13 cellular contexts compared by ENCODE assay signal in the genomic region with DNA sequence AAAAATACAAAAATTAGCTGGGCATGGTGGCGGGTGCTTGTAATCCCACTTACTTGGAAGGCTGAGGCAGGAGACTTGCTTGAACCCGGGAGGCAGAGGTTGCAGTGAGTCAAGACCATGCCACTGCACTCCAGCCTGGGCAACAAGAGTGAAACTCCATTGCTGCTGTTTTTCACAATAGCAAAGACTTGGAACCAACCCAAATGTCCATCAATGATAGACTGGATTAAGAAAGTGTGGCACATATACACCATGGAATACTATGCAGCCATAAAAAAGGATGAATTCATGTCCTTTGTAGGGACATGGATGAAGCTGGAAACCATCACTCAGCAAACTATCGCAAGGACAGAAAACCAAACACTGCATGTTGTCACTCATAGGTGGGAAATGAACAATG. TPM values are rescaled to one million over a fixed set of nuclear protein-coding genes. Genes with fewer than 3 reads are reported as not detected.
"Had no signal": no experiment of that assay in that cellular context is flagged by ENCODE, and none has a peak within 500 bp of the region (broad histone marks: within the 10 kb centered on the region; RNA-seq: fewer than 3 reads in every experiment).

No MANE protein-coding gene starts in this region.

RNA-seq across cellular contexts. Expression of a gene that starts 41.8 kb away (rescaled TPM):
- total RNA-seq: activated B cell treated with CpG ODN at 0.5 μM for 24 hours; activated CD4-positive, alpha-beta memory T cell treated with anti-CD3 and anti-CD28 coated beads for 36 hours; activated CD8-positive, alpha-beta memory T cell treated with anti-CD3 and anti-CD28 coated beads for 36 hours; activated CD8-positive, alpha-beta T cell treated with anti-CD3 and anti-CD28 coated beads for 36 hours; activated CD8-positive, alpha-beta T cell treated with anti-CD3 and anti-CD28 coated beads, Interleukin-2, amount 10 ng/mL, durations not matched to agents 7 days and 5 days; T-helper 1 cell treated with Interleukin-12 subunit alpha and Interleukin-12 subunit beta and Interleukin-4 antibody, amounts not matched to agents 30 ng/mL and 1 ng/mL, for 36 hours had no signal

RNA-seq across cellular contexts. Expression of a gene that starts 50.3 kb away (rescaled TPM):
- total RNA-seq: activated B cell treated with CpG ODN at 0.5 μM for 24 hours; activated CD4-positive, alpha-beta memory T cell treated with anti-CD3 and anti-CD28 coated beads for 36 hours; activated CD4-positive, alpha-beta memory T cell treated with anti-CD3 and anti-CD28 coated beads, Interleukin-2, amount 10 ng/mL, durations not matched to agents 7 days and 5 days; activated CD4-positive, alpha-beta T cell treated with anti-CD3 and anti-CD28 coated beads, Interleukin-2, amount 10 ng/mL, durations not matched to agents 24 days and 14 days; activated CD4-positive, alpha-beta T cell treated with anti-CD3 and anti-CD28 coated beads, Interleukin-2, amount 10 ng/mL, durations not matched to agents 7 days and 5 days; activated CD8-positive, alpha-beta memory T cell treated with anti-CD3 and anti-CD28 coated beads for 36 hours; activated CD8-positive, alpha-beta memory T cell treated with anti-CD3 and anti-CD28 coated beads, Interleukin-2, amount 10 ng/mL, durations not matched to agents 7 days and 5 days; activated CD8-positive, alpha-beta T cell treated with anti-CD3 and anti-CD28 coated beads for 36 hours; activated CD8-positive, alpha-beta T cell treated with anti-CD3 and anti-CD28 coated beads, Interleukin-2, amount 10 ng/mL, durations not matched to agents 7 days and 5 days; T-cell; T-helper 1 cell treated with Interleukin-12 subunit alpha and Interleukin-12 subunit beta and Interleukin-4 antibody, amounts not matched to agents 30 ng/mL and 1 ng/mL, for 36 hours; T-helper 17 cell; T-helper 2 cell treated with Interferon-gamma antibody and Interleukin-4, amounts not matched to agents 100 ng/mL and 5 ng/mL, for 36 hours had no signal
